Comparison of ENCODE assay signal across 8 cellular contexts in genomic region chr17:40290629-40291296, GRCh38. TPM values are rescaled to one million over a fixed set of nuclear protein-coding genes. Genes with fewer than 3 reads are reported as not detected.
DNase-seq lines count a peak whose midpoint lies in the region; ATAC-seq and TF ChIP-seq lines count a peak whose summit lies in the region.

No MANE protein-coding gene starts in this region.

- intact Hi-C loops in sigmoid colon (cut with DNase I) = loop anchor here (1.0 to 5.0 kb wide), 2 partner anchors 88 to 273 kb away; partner anchors contain the start of gene CSF3

- TF ChIP-seq EP300 in sigmoid colon (IDR thresholded peaks at IDR 0.05) = no peak

- CTCF ChIA-PET in WTC11 (lab: Charles Lee) = interaction anchor here (0.7 to 13.6 kb wide), 9 partner anchors 9 to 178 kb away, joined by 3 to 82 read pairs (median 8); partner anchors contain the start of genes RAPGEFL1 and WIPF2

- H3K36me3 Mint-ChIP-seq in WTC11 = peaks cover 58% of the 10 kb centered on the region

- DNase-seq in stimulated activated CD4-positive, alpha-beta T cell treated with anti-CD3 and anti-CD28 coated beads, Interleukin-4, amount 100 ng/mL, for 24 hours = peak; percentile 56
- no peak for DNase-seq in stimulated activated CD4-positive, alpha-beta T cell treated with anti-CD3 and anti-CD28 coated beads, Interleukin-4, amount 100 ng/mL, for 1 hour
- DNase-seq in NCI-H1694 (lab: John Stamatoyannopoulos, UW) (peak; percentile 91), WTC11 (ENCODE audit: low spot score) (no peak), foreskin keratinocyte (peak; percentile 80 to 89), sigmoid colon (no peak)

- no peaks in the 10 kb centered on the region for H3K9me3 ChIP-seq in sigmoid colon

- POLR2A ChIA-PET in WTC11 (lab: Charles Lee) = no interaction called here

- no peaks in the 10 kb centered on the region for H3K27me3 Mint-ChIP-seq in WTC11 (ENCODE audit: low read depth)

- no peaks in the 10 kb centered on the region for H3K36me3 ChIP-seq in sigmoid colon

- WGBS in sigmoid colon, 2 donors = 57 to 62% methylated on average over 4 of the region's 4 CpGs

- H3K27ac Mint-ChIP-seq in WTC11 = peak overlapping the region; percentile 48; the same call in 1 of the 2 replicates

- no peak for TF ChIP-seq POLR2A in sigmoid colon (IDR thresholded peaks at IDR 0.05)

- no peaks in the 10 kb centered on the region for H3K9me3 Mint-ChIP-seq in WTC11

- H3K4me3 Mint-ChIP-seq in WTC11 = no peak overlapping the region

- no peaks in the 10 kb centered on the region for H3K4me1 ChIP-seq in foreskin keratinocyte
- peaks cover 0 to 14% (median 9%) of the 10 kb centered on the region in 4 donors for H3K4me1 ChIP-seq in sigmoid colon

- no peak for TF ChIP-seq CTCF in WTC11 (IDR thresholded peaks at IDR 0.05)
- TF ChIP-seq CTCF in foreskin keratinocyte (conservative IDR thresholded peaks at IDR 0.05) = peak; percentile 87
- peak; percentile 35 to 59 (median 48) for TF ChIP-seq CTCF in sigmoid colon (IDR thresholded peaks at IDR 0.05)

- no peaks in the 10 kb centered on the region for H3K27me3 ChIP-seq in foreskin keratinocyte
- no peaks in the 10 kb centered on the region for H3K27me3 ChIP-seq in sigmoid colon

- no peak for ATAC-seq in WTC11
- peak; percentile 39 for ATAC-seq in foreskin keratinocyte
- ATAC-seq in HG02938 (IDR thresholded peaks at IDR 0.05; ENCODE audit: unreplicated experiment) = no peak
- no peak for ATAC-seq in GM21526 (IDR thresholded peaks at IDR 0.05; ENCODE audit: low FRiP score, unreplicated experiment)

- peaks cover 40% of the 10 kb centered on the region for H3K4me1 Mint-ChIP-seq in WTC11

- H3K4me3 ChIP-seq in sigmoid colon = no peak overlapping the region

- H3K27ac ChIP-seq in foreskin keratinocyte (no peak overlapping the region), sigmoid colon (peak overlapping the region in 1 of 4 donors; percentile 18)

TF ChIP-seq in WTC11, 78 proteins besides CTCF, POLR2A, EP300 and RAD21:
- peak; percentile 47 for TF ChIP-seq GABPB1 (CRISPR knock-in tag; IDR thresholded peaks at IDR 0.05)
- TF ChIP-seq ZNF396 (CRISPR knock-in tag; IDR thresholded peaks at IDR 0.05; ENCODE audit: borderline replicate concordance) = no peak

RNA-seq across cellular contexts. Expression of gene CDC6, which starts 3.1 kb away (rescaled TPM):
- 85.9 to 125 TPM (median 87.9 TPM) in 3 replicates for total RNA-seq in WTC11 (2021)
- 60.7 and 68.9 TPM in 2 replicates for total RNA-seq in foreskin keratinocyte
- 31.9 and 41.0 TPM in 2 replicates for polyA plus RNA-seq in foreskin keratinocyte
- total RNA-seq in sigmoid colon = 1 to 10 TPM in 1 of 4 donors, under 1 TPM in 2, not detected in 1; 0.33 to 1.5 (median 0.83) TPM
- 10 to 100 TPM in 1 of 3 donors, 1 to 10 TPM in 2; 2.4 to 10.9 (median 8.6) TPM for polyA plus RNA-seq in sigmoid colon

RNA-seq across cellular contexts. Expression of gene RARA, which starts 18.2 kb away (rescaled TPM):
- 14.3 to 20.7 TPM (median 15.8 TPM) in 3 replicates for total RNA-seq in WTC11 (2021)
- 26.4 and 28.4 TPM in 2 replicates for total RNA-seq in foreskin keratinocyte
- 21.6 and 22.4 TPM in 2 replicates for polyA plus RNA-seq in foreskin keratinocyte
- 10 to 100 TPM; 15.8 to 27.3 (median 20.5) TPM for total RNA-seq in sigmoid colon
- 10 to 100 TPM; 26.4 to 29.6 (median 27.8) TPM for polyA plus RNA-seq in sigmoid colon

Comparison
In these comparisons a context has a peak if more than half of its experiments do, and no peak if none do; other contexts are left out.
1. DNase-seq: peak in stimulated activated CD4-positive, alpha-beta T cell treated with anti-CD3 and anti-CD28 coated beads, Interleukin-4, amount 100 ng/mL, for 24 hours (single experiment), NCI-H1694 (single experiment) and foreskin keratinocyte (2 of 2); none in stimulated activated CD4-positive, alpha-beta T cell treated with anti-CD3 and anti-CD28 coated beads, Interleukin-4, amount 100 ng/mL, for 1 hour (single experiment), WTC11 (single experiment) and sigmoid colon (single experiment).
2. RNA of gene CDC6, which starts 3.1 kb away (total RNA-seq): 85.9 to 125 TPM in WTC11 and 60.7 to 68.9 TPM in foreskin keratinocyte; 0.33 to 1.5 TPM in sigmoid colon; every median in the first group is over 10 times any median in the second.